In the genomic region with DNA sequence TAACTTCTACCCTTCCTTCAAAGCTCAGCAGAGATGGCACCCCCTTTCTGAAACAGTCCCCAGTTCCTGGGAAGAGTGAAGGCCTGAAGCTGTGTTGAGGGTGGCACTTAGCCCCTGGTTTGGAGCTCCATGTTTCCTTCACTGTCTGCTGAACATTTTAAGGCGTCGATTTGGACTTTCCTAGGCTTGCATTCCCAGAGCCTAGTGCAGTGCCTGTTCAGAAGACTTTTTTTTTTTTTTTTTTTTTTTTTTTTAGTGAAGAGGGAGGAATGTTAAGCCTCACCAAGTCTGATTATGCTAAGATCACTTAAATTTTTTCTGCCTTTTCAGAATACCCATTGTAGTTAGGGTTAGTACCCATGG, we compare ENCODE assay signal across 12 cellular contexts.
A peak's percentile ranks its signal among the peaks of the same experiment; 100 is the strongest.
DNase-seq lines count a peak whose midpoint lies in the region; ATAC-seq, FAIRE-seq and TF ChIP-seq lines count a peak whose summit lies in the region.
"Had no signal": no experiment of that assay in that cellular context is flagged by ENCODE, and none has a peak within 500 bp of the region (broad histone marks: within the 10 kb centered on the region; RNA-seq: fewer than 3 reads in every experiment).

No MANE protein-coding gene starts in this region.

- no peaks in the 10 kb centered on the region for H3K79me2 ChIP-seq in hepatocyte

- 98% methylated on average over 2 of the region's 2 CpGs for WGBS in hepatocyte (ENCODE audit: low lambda C conversion rate, missing lambda C conversion rate)

- no peaks in the 10 kb centered on the region for H4K20me1 ChIP-seq in hepatocyte (ENCODE audit: insufficient read depth, poor library complexity, severe bottlenecking)

- H3K4me3 Mint-ChIP-seq in natural killer cell treated with Interleukin-12 subunit alpha and Interleukin-12 subunit beta and Interleukin-15 and Interleukin-18, amount 100 ng/mL, for 72 hours, result peak overlapping the region; percentile 71
- H3K4me3 Mint-ChIP-seq in natural killer cell, result no peak overlapping the region
- H3K4me3 Mint-ChIP-seq in activated B cell treated with CpG ODN at 0.5 μM for 24 hours, result peak overlapping the region; percentile 75

- no peaks in the 10 kb centered on the region for H3K36me3 ChIP-seq in hepatocyte (replicated peaks; ENCODE audit: insufficient read depth, low read depth)
- H3K36me3 ChIP-seq: left lung had no signal

- no peaks in the 10 kb centered on the region for H3K27me3 ChIP-seq in hepatocyte
- H3K27me3 ChIP-seq: left lung had no signal

- H3K4me1 ChIP-seq in hepatocyte (ENCODE audit: insufficient read depth), result peaks cover 37% of the 10 kb centered on the region

- no peak overlapping the region for H3K4me2 ChIP-seq in hepatocyte

- TF ChIP-seq CTCF in natural killer cell (IDR thresholded peaks at IDR 0.05) (no peak), activated B cell treated with CpG ODN at 0.5 μM for 24 hours (IDR thresholded peaks at IDR 0.05) (no peak), hepatocyte (IDR thresholded peaks at IDR 0.05; ENCODE audit: poor library complexity) (no peak)

- intact Hi-C loops in natural killer cell (cut with micrococcal nuclease) (no loop called here), activated B cell treated with CpG ODN at 0.5 μM for 24 hours (cut with micrococcal nuclease) (loop anchor here (1.0 kb wide), 8 partner anchors 21 to 136 kb away; a partner anchor contains a TSS)

- H3K4me3 ChIP-seq in hepatocyte, result no peak overlapping the region
- H3K4me3 ChIP-seq: left lung had no signal

- no peaks in the 10 kb centered on the region for H3K9me2 ChIP-seq in hepatocyte (replicated peaks; ENCODE audit: insufficient read depth)

- peaks cover 40 to 57% of the 10 kb centered on the region in 2 donors for H3K4me1 Mint-ChIP-seq in natural killer cell treated with Interleukin-12 subunit alpha and Interleukin-12 subunit beta and Interleukin-15 and Interleukin-18, amount 100 ng/mL, for 72 hours (ENCODE audit: low read depth in 2 of 2)
- H3K4me1 Mint-ChIP-seq in natural killer cell (peaks cover 14 to 21% of the 10 kb centered on the region in 2 donors), activated B cell treated with CpG ODN at 0.5 μM for 24 hours (peaks cover 85% of the 10 kb centered on the region)

- DNase-seq in natural killer cell treated with Interleukin-12 subunit alpha and Interleukin-12 subunit beta and Interleukin-15 and Interleukin-18, amount 100 ng/mL, for 72 hours (ENCODE audit: low spot score), result no peak
- DNase-seq in natural killer cell, result no peak
- DNase-seq in activated B cell treated with CpG ODN at 0.5 μM for 24 hours, result no peak
- DNase-seq in hepatocyte (ENCODE audit: low spot score), result no peak
- no peak for DNase-seq in GM19239 (ENCODE audit: insufficient read length, low spot score)
- DNase-seq in stimulated activated naive CD4-positive, alpha-beta T cell (lab: John Stamatoyannopoulos, UW), result no peak
- DNase-seq in activated gamma-delta T cell (lab: John Stamatoyannopoulos, UW), result no peak
- DNase-seq: glutamatergic neuron; left lung; occipital lobe; stimulated activated CD4-positive, alpha-beta T cell treated with anti-CD3 and anti-CD28 coated beads, Interleukin-12 subunit alpha, Interleukin-12 subunit beta, amount 100 ng/mL, for 4 hours had no signal

- no peaks in the 10 kb centered on the region for H3K9me3 ChIP-seq in hepatocyte (ENCODE audit: low read depth)
- H3K9me3 ChIP-seq: left lung had no signal

- H2AFZ ChIP-seq in hepatocyte, result no peak overlapping the region

- peak overlapping the region; percentile 86 for H3K27ac ChIP-seq in hepatocyte

- no peaks in the 10 kb centered on the region for H3K9me3 Mint-ChIP-seq in natural killer cell treated with Interleukin-12 subunit alpha and Interleukin-12 subunit beta and Interleukin-15 and Interleukin-18, amount 100 ng/mL, for 72 hours
- H3K9me3 Mint-ChIP-seq in natural killer cell (no peaks in the 10 kb centered on the region), activated B cell treated with CpG ODN at 0.5 μM for 24 hours (peaks cover 2% of the 10 kb centered on the region)

- no peaks in the 10 kb centered on the region for H3K36me3 Mint-ChIP-seq in natural killer cell treated with Interleukin-12 subunit alpha and Interleukin-12 subunit beta and Interleukin-15 and Interleukin-18, amount 100 ng/mL, for 72 hours
- H3K36me3 Mint-ChIP-seq in natural killer cell (no peaks in the 10 kb centered on the region), activated B cell treated with CpG ODN at 0.5 μM for 24 hours (ENCODE audit: low read depth) (no peaks in the 10 kb centered on the region)

- no peaks in the 10 kb centered on the region for H3K27me3 Mint-ChIP-seq in natural killer cell treated with Interleukin-12 subunit alpha and Interleukin-12 subunit beta and Interleukin-15 and Interleukin-18, amount 100 ng/mL, for 72 hours
- no peaks in the 10 kb centered on the region for H3K27me3 Mint-ChIP-seq in natural killer cell (ENCODE audit: low read depth in 2 of 2)
- no peaks in the 10 kb centered on the region for H3K27me3 Mint-ChIP-seq in activated B cell treated with CpG ODN at 0.5 μM for 24 hours

- FAIRE-seq in GM19239 (lab: Jason Lieb, UNC), result no peak

- POLR2A ChIA-PET in activated B cell treated with CpG ODN at 0.5 μM for 24 hours (lab: Charles Lee), result interaction anchor here (0.6 to 7.4 kb wide), 18 partner anchors 8 to 136 kb away, joined by 3 to 129 read pairs (median 8); a partner anchor contains a TSS

- CTCF ChIA-PET in activated B cell treated with CpG ODN at 0.5 μM for 24 hours (lab: Charles Lee), result interaction anchor here (1.0 to 3.8 kb wide), 7 partner anchors 21 to 102 kb away, joined by 3 to 26 read pairs (median 6); a partner anchor contains a TSS

- peak in 1 of 2 donors; percentile 2 for ATAC-seq in natural killer cell treated with Interleukin-12 subunit alpha and Interleukin-12 subunit beta and Interleukin-15 and Interleukin-18, amount 100 ng/mL, for 72 hours
- ATAC-seq in natural killer cell (no peak), activated B cell treated with CpG ODN at 0.5 μM for 24 hours (ENCODE audit: low read depth) (no peak), HG02973 (IDR thresholded peaks at IDR 0.05; ENCODE audit: unreplicated experiment) (no peak)

- peak overlapping the region; percentile 78 to 93 for H3K27ac Mint-ChIP-seq in natural killer cell treated with Interleukin-12 subunit alpha and Interleukin-12 subunit beta and Interleukin-15 and Interleukin-18, amount 100 ng/mL, for 72 hours
- H3K27ac Mint-ChIP-seq in natural killer cell (peak overlapping the region in 1 of 2 donors; percentile 74), activated B cell treated with CpG ODN at 0.5 μM for 24 hours (peak overlapping the region; percentile 96)
